ENCODE assay signal across 18 cellular contexts in genomic region chrX:56309881-56310280, GRCh38.
DNase-seq lines count a peak whose midpoint lies in the region; ATAC-seq, FAIRE-seq and TF ChIP-seq lines count a peak whose summit lies in the region.
"Had no signal": no experiment of that assay in that cellular context is flagged by ENCODE, and none has a peak within 500 bp of the region (broad histone marks: within the 10 kb centered on the region; RNA-seq: fewer than 3 reads in every experiment).

No MANE protein-coding gene starts in this region.

- CTCF ChIA-PET in PC-3 (lab: Charles Lee), result no interaction called here

- H4K20me1 ChIP-seq in PC-3 (ENCODE audit: low read length), result no peaks in the 10 kb centered on the region

- FAIRE-seq in small intestine (lab: Jason Lieb, UNC), result no peak
- FAIRE-seq: GM12878, H54 had no signal

- no peak overlapping the region for H3K4me3 ChIP-seq in PC-3 (ENCODE audit: low read length)
- H3K4me3 ChIP-seq in epithelial cell of esophagus (ENCODE audit: low read length), result no peak overlapping the region
- H3K4me3 ChIP-seq in small intestine (ENCODE audit: low read depth in 1 of 2, low read length in 2 of 2), result no peak overlapping the region
- H3K4me3 ChIP-seq: GM12878, HAP-1 had no signal

- H3K27me3 Mint-ChIP-seq in osteocyte (ENCODE audit: unreplicated experiment), result no peaks in the 10 kb centered on the region
- H3K27me3 Mint-ChIP-seq: CD4-positive, alpha-beta memory T cell had no signal

- H3K27ac Mint-ChIP-seq in osteocyte (ENCODE audit: unreplicated experiment), result no peak overlapping the region
- H3K27ac Mint-ChIP-seq: CD4-positive, alpha-beta memory T cell; HFFc6 had no signal

- intact Hi-C loops in PC-3 (cut with micrococcal nuclease), result no loop called here

- H3K9ac ChIP-seq in PC-3 (ENCODE audit: low read length), result no peak overlapping the region

- 58 to 85% (median 75%) methylated on average over 4 of the region's 4 CpGs for WGBS in small intestine, 3 donors

- H3K27ac ChIP-seq in PC-3 (ENCODE audit: low read length) (no peak overlapping the region), foreskin keratinocyte (no peak overlapping the region), small intestine (ENCODE audit: low read depth in 1 of 2, low read length in 1 of 2) (no peak overlapping the region)

- no peaks in the 10 kb centered on the region for H3K36me3 Mint-ChIP-seq in osteocyte (ENCODE audit: unreplicated experiment)

- H3K36me3 ChIP-seq in PC-3 (ENCODE audit: low read depth, low read length) (no peaks in the 10 kb centered on the region), small intestine (ENCODE audit: control insufficient read depth in 2 of 2, insufficient read depth in 2 of 2, low read length in 2 of 2) (no peaks in the 10 kb centered on the region)
- H3K36me3 ChIP-seq: HAP-1 had no signal

- no peaks in the 10 kb centered on the region for H3K79me2 ChIP-seq in PC-3 (ENCODE audit: low read length)

- H3K9me2 ChIP-seq in PC-3 (replicated peaks; ENCODE audit: low read length), result no peaks in the 10 kb centered on the region

- no peaks in the 10 kb centered on the region for H3K4me1 ChIP-seq in PC-3 (ENCODE audit: insufficient read depth, low read length)
- no peaks in the 10 kb centered on the region for H3K4me1 ChIP-seq in foreskin keratinocyte
- H3K4me1 ChIP-seq in small intestine (ENCODE audit: control insufficient read depth in 2 of 2, insufficient read depth in 1 of 2, low read depth in 1 of 2, low read length in 1 of 2), result no peaks in the 10 kb centered on the region
- H3K4me1 ChIP-seq: HAP-1 had no signal

- DNase-seq in PC-3 (peak; percentile 2), epithelial cell of esophagus (ENCODE audit: low read depth) (peak; percentile 74), foreskin keratinocyte (peak; percentile 0 to 27), DMS114 treated with DMSO at 0.1 percent for 48 hours (lab: John Stamatoyannopoulos, UW; ENCODE audit: unreplicated experiment) (no peak), osteocyte (ENCODE audit: extremely low spot score, unreplicated experiment) (no peak), small intestine (no peak)
- DNase-seq: C1 segment of cervical spinal cord; Calu3; CD4-positive, alpha-beta memory T cell; COR-L47; DMS153; EL; GDM1; GOT3; HFFc6 had no signal

- H3K4me1 Mint-ChIP-seq in osteocyte (ENCODE audit: unreplicated experiment), result no peaks in the 10 kb centered on the region

- H3K27me3 ChIP-seq in PC-3 (ENCODE audit: low read length), result no peaks in the 10 kb centered on the region
- no peaks in the 10 kb centered on the region for H3K27me3 ChIP-seq in foreskin keratinocyte
- no peaks in the 10 kb centered on the region for H3K27me3 ChIP-seq in small intestine (ENCODE audit: control insufficient read depth in 2 of 2, insufficient read depth in 2 of 2, low read length in 2 of 2)

- POLR2A ChIA-PET in PC-3 (lab: Charles Lee; ENCODE audit: unreplicated experiment), result no interaction called here

- no peaks in the 10 kb centered on the region for H3F3A ChIP-seq in PC-3 (ENCODE audit: low read length, unreplicated experiment)

- TF ChIP-seq CTCF in PC-3 (conservative IDR thresholded peaks at IDR 0.05; ENCODE audit: low read depth, low read length) (no peak), epithelial cell of esophagus (IDR thresholded peaks at IDR 0.05; ENCODE audit: insufficient read depth, low read depth, low read length, missing control alignments) (no peak), foreskin keratinocyte (conservative IDR thresholded peaks at IDR 0.05) (no peak), osteocyte (IDR thresholded peaks at IDR 0.05) (no peak)

- H3K4me2 ChIP-seq in PC-3 (ENCODE audit: low read length), result no peak overlapping the region

- H3K4me3 Mint-ChIP-seq in osteocyte (ENCODE audit: unreplicated experiment), result no peak overlapping the region
- H3K4me3 Mint-ChIP-seq: CD4-positive, alpha-beta memory T cell; HFFc6 had no signal

- ATAC-seq in PC-3, result no peak
- no peak for ATAC-seq in foreskin keratinocyte
- ATAC-seq: GM12878 had no signal

- H3K9me3 ChIP-seq in PC-3 (ENCODE audit: low read length) (no peaks in the 10 kb centered on the region), small intestine (ENCODE audit: control insufficient read depth, low read depth) (no peaks in the 10 kb centered on the region)
- H3K9me3 ChIP-seq: HAP-1 had no signal

- no peak overlapping the region for H2AFZ ChIP-seq in PC-3 (ENCODE audit: low read length)

- no TSS peak for BruUV-seq in PC-3 (replicated peaks; lab: Mats Ljungman, UMichigan)

- peaks cover 63% of the 10 kb centered on the region for H3K9me3 Mint-ChIP-seq in osteocyte (ENCODE audit: unreplicated experiment)

Comparison
In these comparisons a context has a peak if more than half of its experiments do, and no peak if none do; other contexts are left out.
1. DNase-seq: peak in PC-3 (single experiment), epithelial cell of esophagus (single experiment) and foreskin keratinocyte (2 of 2); none in DMS114 treated with DMSO at 0.1 percent for 48 hours (single experiment), osteocyte (single experiment) and small intestine (single experiment).